ENCODE assay signal across 22 cellular contexts in genomic region chr10:125334545-125334944, GRCh38.
"Had no signal": no experiment of that assay in that cellular context is flagged by ENCODE, and none has a peak within 500 bp of the region (broad histone marks: within the 10 kb centered on the region; RNA-seq: fewer than 3 reads in every experiment).

No MANE protein-coding gene starts in this region.

- DNase-seq: stimulated activated CD4-positive, alpha-beta T cell treated with anti-CD3 and anti-CD28 coated beads, Interleukin-2, amount 100 ng/mL, for 48 hours; stimulated activated CD4-positive, alpha-beta T cell treated with anti-CD3 and anti-CD28 coated beads, Interleukin-4, amount 100 ng/mL, for 1 hour; stimulated activated CD4-positive, alpha-beta T cell treated with anti-CD3 and anti-CD28 coated beads, Interleukin-4, amount 100 ng/mL, for 24 hours; stimulated activated CD4-positive, alpha-beta T cell treated with anti-CD3 and anti-CD28 coated beads, Interleukin-4, amount 100 ng/mL, for 4 hours; stimulated activated CD8-positive, alpha-beta memory T cell treated with anti-CD3 and anti-CD28 coated beads, Interleukin-4, amount 100 ng/mL, for 48 hours; stimulated activated naive B cell treated with anti-CD40 and anti-IgM and Interleukin-4, amounts not matched to agents 10 μg/mL and 1 μg/mL and 100 μg/mL, for 72 hours; stimulated activated naive CD4-positive, alpha-beta T cell; stimulated activated naive CD4-positive, alpha-beta T cell treated with Interleukin-2 at 50 U/mL for 16 hours; stimulated activated naive CD8-positive, alpha-beta T cell treated with anti-CD3 and anti-CD28 coated beads, Interleukin-15, amount 100 ng/mL, for 72 hours; stimulated activated naive CD8-positive, alpha-beta T cell treated with anti-CD3 and anti-CD28 coated beads, Interleukin-15, Interleukin-2, amounts not matched to agents 100 U/mL and 50 U/mL, for 24 hours; stomach; substantia nigra; testis; thyroid gland; tibial artery; transverse colon; trophoblast cell; upper lobe of left lung; upper lobe of right lung; uterus had no signal

- ATAC-seq: stimulated activated effector memory CD8-positive, alpha-beta T cell treated with anti-CD3 and anti-CD28 coated beads, Interleukin-12 subunit alpha, Interleukin-12 subunit beta, amount 100 ng/mL, for 72 hours; stimulated activated memory B cell treated with anti-CD40 and anti-IgM and Interleukin-4, amounts not matched to agents 10 μg/mL and 1 μg/mL and 100 μg/mL, for 72 hours; stimulated activated naive CD8-positive, alpha-beta T cell treated with anti-CD3 and anti-CD28 coated beads, Interleukin-15, amount 100 ng/mL, for 72 hours; stimulated activated naive CD8-positive, alpha-beta T cell treated with anti-CD3 and anti-CD28 coated beads, Interleukin-15, Interleukin-2, amounts not matched to agents 100 U/mL and 50 U/mL, for 24 hours; upper lobe of right lung had no signal
